1 cellular context compared by ENCODE assay signal in the genomic region with DNA sequence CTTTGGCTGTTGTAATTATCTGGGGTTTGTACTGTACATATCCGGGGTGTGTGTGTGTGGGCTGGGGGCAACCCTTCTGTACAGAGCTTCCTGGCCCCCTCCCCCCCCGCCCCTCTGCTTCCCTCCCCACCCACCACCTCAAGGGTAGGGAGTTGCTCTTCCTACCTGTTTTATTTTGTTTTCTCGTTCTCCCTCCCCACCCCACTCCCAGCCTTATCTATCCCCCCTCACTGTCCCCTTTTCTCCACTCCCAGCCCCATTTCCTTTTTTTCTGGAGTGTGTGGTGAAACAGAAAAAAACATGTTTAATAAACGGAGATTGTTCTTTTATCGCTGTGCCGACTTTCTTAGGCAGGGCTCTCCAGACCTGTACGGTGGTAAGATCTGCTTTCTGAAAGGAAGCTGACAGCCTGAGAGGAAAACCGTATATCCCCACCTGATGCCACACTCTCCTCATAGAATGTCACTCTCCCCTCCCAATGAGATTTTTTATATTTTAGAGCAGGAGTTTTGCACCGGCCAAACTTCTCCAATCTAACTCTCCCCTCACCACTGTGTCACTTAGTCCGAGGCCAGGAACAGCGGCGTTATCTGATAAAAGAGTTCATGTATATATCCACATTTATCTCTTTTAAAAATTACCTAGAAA.
TF ChIP-seq lines count a peak whose summit lies in the region.

No MANE protein-coding gene starts in this region.

TF ChIP-seq in H1, 55 proteins besides CTCF, POLR2A, EP300 and RAD21:
- TF ChIP-seq RBBP5 (IDR thresholded peaks at IDR 0.05; ENCODE audit: borderline replicate concordance, low read depth, low read length) = no peak
- no peak for TF ChIP-seq SP2 (IDR thresholded peaks at IDR 0.05; ENCODE audit: low read length)
- TF ChIP-seq TBP (IDR thresholded peaks at IDR 0.05; ENCODE audit: low read depth, low read length) = no peak
- TF ChIP-seq CHD1 (IDR thresholded peaks at IDR 0.05; ENCODE audit: low read depth, low read length) = no peak
- TF ChIP-seq SAP30 (IDR thresholded peaks at IDR 0.05; ENCODE audit: insufficient read depth, insufficient replicate concordance, low read length) = no peak
- TF ChIP-seq, protein P1, sequence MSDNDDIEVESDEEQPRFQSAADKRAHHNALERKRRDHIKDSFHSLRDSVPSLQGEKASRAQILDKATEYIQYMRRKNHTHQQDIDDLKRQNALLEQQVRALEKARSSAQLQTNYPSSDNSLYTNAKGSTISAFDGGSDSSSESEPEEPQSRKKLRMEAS (IDR thresholded peaks at IDR 0.05) = no peak
- TF ChIP-seq JUN (IDR thresholded peaks at IDR 0.05; ENCODE audit: low read depth, low read length) = no peak
- no peak for TF ChIP-seq EZH2 (IDR thresholded peaks at IDR 0.05; ENCODE audit: low read depth, low read length, severe bottlenecking)
- TF ChIP-seq TCF12 (IDR thresholded peaks at IDR 0.05; ENCODE audit: low read depth, low read length) = no peak
- no peak for TF ChIP-seq SIX5 (IDR thresholded peaks at IDR 0.05; ENCODE audit: low read depth, low read length)
- no peak for TF ChIP-seq BRCA1 (IDR thresholded peaks at IDR 0.05; ENCODE audit: low read depth, low read length)
- no peak for TF ChIP-seq SUZ12 (IDR thresholded peaks at IDR 0.05; ENCODE audit: low read length)
- TF ChIP-seq, protein P2, sequence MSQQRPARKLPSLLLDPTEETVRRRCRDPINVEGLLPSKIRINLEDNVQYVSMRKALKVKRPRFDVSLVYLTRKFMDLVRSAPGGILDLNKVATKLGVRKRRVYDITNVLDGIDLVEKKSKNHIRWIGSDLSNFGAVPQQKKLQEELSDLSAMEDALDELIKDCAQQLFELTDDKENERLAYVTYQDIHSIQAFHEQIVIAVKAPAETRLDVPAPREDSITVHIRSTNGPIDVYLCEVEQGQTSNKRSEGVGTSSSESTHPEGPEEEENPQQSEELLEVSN (IDR thresholded peaks at IDR 0.05) = no peak
- TF ChIP-seq TEAD4 (IDR thresholded peaks at IDR 0.05; ENCODE audit: low read depth, low read length) = no peak
- no peak for TF ChIP-seq SIN3A (conservative IDR thresholded peaks at IDR 0.05 in 1 of 2, IDR thresholded peaks at IDR 0.05 in 1 of 2; ENCODE audit: low read depth in 1 of 2, low read length in 2 of 2)
- TF ChIP-seq BCL11A (IDR thresholded peaks at IDR 0.05; ENCODE audit: low read depth in 2 of 2, low read length in 2 of 2) = no peak
- TF ChIP-seq BACH1 (IDR thresholded peaks at IDR 0.05; ENCODE audit: low read length) = no peak
- TF ChIP-seq CEBPB (IDR thresholded peaks at IDR 0.05; ENCODE audit: low read depth, low read length) = no peak
- TF ChIP-seq SIRT6 (IDR thresholded peaks at IDR 0.05; ENCODE audit: low read length) = no peak
